ENCODE assay signal across 35 cellular contexts in the genomic region with DNA sequence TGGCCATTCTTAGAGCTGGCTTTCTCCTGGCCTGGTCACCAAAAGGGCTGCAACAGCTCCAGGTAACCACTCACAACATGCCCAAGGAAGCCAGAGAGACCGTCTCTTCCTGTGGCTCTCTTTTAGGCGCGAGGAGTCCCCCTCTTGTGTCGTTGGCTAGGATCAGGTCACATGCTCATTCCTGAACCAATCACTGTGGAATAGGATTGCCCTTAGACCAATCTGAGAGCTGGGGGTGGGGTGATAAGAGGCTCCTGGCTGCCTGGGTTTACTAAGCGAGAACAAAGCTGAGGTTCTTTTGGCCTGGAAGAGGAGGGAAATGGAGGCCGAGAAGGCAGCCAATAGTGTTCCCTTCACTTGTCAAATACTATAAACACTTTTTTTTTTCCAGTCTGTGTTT.
"Had no signal": no experiment of that assay in that cellular context is flagged by ENCODE, and none has a peak within 500 bp of the region (broad histone marks: within the 10 kb centered on the region; RNA-seq: fewer than 3 reads in every experiment).

No MANE protein-coding gene starts in this region.

- H3K9me3 ChIP-seq: MG63 had no signal

- H3K36me3 ChIP-seq: MG63 had no signal

- H3K9ac ChIP-seq: KMS-11 had no signal

- H3K4me2 ChIP-seq: KMS-11 had no signal

- H3K27ac ChIP-seq: KMS-11 had no signal

- DNase-seq: Karpas-422, Kasumi-1, MG63, MM.1S, MV-4-11, NCI-H1048, NCI-H1092, NCI-H1092 treated with DMSO at 0.1 percent for 48 hours, NCI-H1105, NCI-H1105 treated with DMSO at 0.1 percent for 48 hours, NCI-H1417, NCI-H1417 treated with DMSO at 0.1 percent for 48 hours, NCI-H1436, NCI-H1436 treated with DMSO at 0.1 percent for 48 hours, NCI-H146, NCI-H1694, NCI-H1694 treated with DMSO at 0.1 percent for 48 hours, NCI-H187, NCI-H187 treated with DMSO at 0.1 percent for 48 hours, NCI-H1930, NCI-H2029, NCI-H2029 treated with DMSO at 0.1 percent for 48 hours, NCI-H2081, NCI-H2081 treated with DMSO at 0.1 percent for 48 hours, NCI-H2107, NCI-H2171, NCI-H2171 treated with DMSO at 0.1 percent for 48 hours, NCI-H2227 treated with DMSO at 0.1 percent for 48 hours, NCI-H226, NCI-H345, NCI-H446, NCI-H446 treated with DMSO at 0.1 percent for 48 hours, NCI-H510A, NCI-H510A treated with DMSO at 0.1 percent for 48 hours had no signal

- H3K4me3 ChIP-seq: MG63 had no signal
